ENCODE assay signal across 8 cellular contexts in genomic region chr7:6435486-6436384, GRCh38. TPM values are rescaled to one million over a fixed set of nuclear protein-coding genes. Genes with fewer than 3 reads are reported as not detected.
DNase-seq lines count a peak whose midpoint lies in the region; ATAC-seq and TF ChIP-seq lines count a peak whose summit lies in the region.

No MANE protein-coding gene starts in this region.

- H3K27ac Mint-ChIP-seq in T-helper 2 cell treated with Interferon-gamma antibody and Interleukin-4, amounts not matched to agents 5 μg/mL and 100 μg/mL, for 36 hours: peak overlapping the region; percentile 89

- H3K36me3 Mint-ChIP-seq in T-helper 2 cell treated with Interferon-gamma antibody and Interleukin-4, amounts not matched to agents 5 μg/mL and 100 μg/mL, for 36 hours (ENCODE audit: low read depth): peaks cover 32% of the 10 kb centered on the region

- peaks cover 0 to 38% of the 10 kb centered on the region in 2 donors for H3K4me1 ChIP-seq in right atrium auricular region

- no peaks in the 10 kb centered on the region for H3K27me3 Mint-ChIP-seq in T-helper 2 cell treated with Interferon-gamma antibody and Interleukin-4, amounts not matched to agents 5 μg/mL and 100 μg/mL, for 36 hours (ENCODE audit: low read depth)

- TF ChIP-seq CTCF in right atrium auricular region (IDR thresholded peaks at IDR 0.05): peak; percentile 93 to 96
- TF ChIP-seq CTCF in retinal pigment epithelial cell (conservative IDR thresholded peaks at IDR 0.05; ENCODE audit: low read depth, low read length): peak; percentile 98

- H3K27me3 ChIP-seq in right atrium auricular region: no peaks in the 10 kb centered on the region

- peaks cover 13% of the 10 kb centered on the region for H3K36me3 ChIP-seq in right atrium auricular region

- no peaks in the 10 kb centered on the region for H3K9me3 Mint-ChIP-seq in T-helper 2 cell treated with Interferon-gamma antibody and Interleukin-4, amounts not matched to agents 5 μg/mL and 100 μg/mL, for 36 hours

- peak overlapping the region; percentile 83 for H3K4me3 Mint-ChIP-seq in T-helper 2 cell treated with Interferon-gamma antibody and Interleukin-4, amounts not matched to agents 5 μg/mL and 100 μg/mL, for 36 hours

- H3K4me1 Mint-ChIP-seq in T-helper 2 cell treated with Interferon-gamma antibody and Interleukin-4, amounts not matched to agents 5 μg/mL and 100 μg/mL, for 36 hours (ENCODE audit: low read depth): peaks cover 34% of the 10 kb centered on the region

- no peaks in the 10 kb centered on the region for H3K9me3 ChIP-seq in right atrium auricular region

- peak overlapping the region; percentile 43 to 47 for H3K27ac ChIP-seq in right atrium auricular region

- peak overlapping the region in 1 of 2 donors; percentile 22 for H3K4me3 ChIP-seq in right atrium auricular region
- H3K4me3 ChIP-seq in retinal pigment epithelial cell (ENCODE audit: low read length): no peak overlapping the region

- DNase-seq in GM04504 (ENCODE audit: low read depth): peak; percentile 51
- DNase-seq in NCI-H146 treated with DMSO at 0.1 percent for 48 hours (lab: John Stamatoyannopoulos, UW; ENCODE audit: unreplicated experiment): peak; percentile 36
- peak; percentile 79 for DNase-seq in T-helper 2 cell treated with Interferon-gamma antibody and Interleukin-4, amounts not matched to agents 5 μg/mL and 100 μg/mL, for 36 hours (ENCODE audit: low spot score)
- DNase-seq in amygdala (lab: John Stamatoyannopoulos, UW): peak in 50 of 56 donors; percentile 23 to 83 (median 60)
- DNase-seq in right atrium auricular region (ENCODE audit: low spot score): peak; percentile 86
- no peak for DNase-seq in retinal pigment epithelial cell (ENCODE audit: low read depth)

- ATAC-seq in HG02588 (IDR thresholded peaks at IDR 0.05; ENCODE audit: unreplicated experiment): peak; percentile 68
- no peak for ATAC-seq in GM19467 (IDR thresholded peaks at IDR 0.05; ENCODE audit: unreplicated experiment)

RNA-seq across cellular contexts. Expression of gene DAGLB, which starts 12.0 kb away (rescaled TPM):
- total RNA-seq in right atrium auricular region: 1 to 10 TPM; 5.7 to 9.4 TPM

RNA-seq across cellular contexts. Expression of gene KDELR2, which starts 48.2 kb away (rescaled TPM):
- 10 to 100 TPM; 57.6 to 64.7 TPM for total RNA-seq in right atrium auricular region
